In the genomic region with DNA sequence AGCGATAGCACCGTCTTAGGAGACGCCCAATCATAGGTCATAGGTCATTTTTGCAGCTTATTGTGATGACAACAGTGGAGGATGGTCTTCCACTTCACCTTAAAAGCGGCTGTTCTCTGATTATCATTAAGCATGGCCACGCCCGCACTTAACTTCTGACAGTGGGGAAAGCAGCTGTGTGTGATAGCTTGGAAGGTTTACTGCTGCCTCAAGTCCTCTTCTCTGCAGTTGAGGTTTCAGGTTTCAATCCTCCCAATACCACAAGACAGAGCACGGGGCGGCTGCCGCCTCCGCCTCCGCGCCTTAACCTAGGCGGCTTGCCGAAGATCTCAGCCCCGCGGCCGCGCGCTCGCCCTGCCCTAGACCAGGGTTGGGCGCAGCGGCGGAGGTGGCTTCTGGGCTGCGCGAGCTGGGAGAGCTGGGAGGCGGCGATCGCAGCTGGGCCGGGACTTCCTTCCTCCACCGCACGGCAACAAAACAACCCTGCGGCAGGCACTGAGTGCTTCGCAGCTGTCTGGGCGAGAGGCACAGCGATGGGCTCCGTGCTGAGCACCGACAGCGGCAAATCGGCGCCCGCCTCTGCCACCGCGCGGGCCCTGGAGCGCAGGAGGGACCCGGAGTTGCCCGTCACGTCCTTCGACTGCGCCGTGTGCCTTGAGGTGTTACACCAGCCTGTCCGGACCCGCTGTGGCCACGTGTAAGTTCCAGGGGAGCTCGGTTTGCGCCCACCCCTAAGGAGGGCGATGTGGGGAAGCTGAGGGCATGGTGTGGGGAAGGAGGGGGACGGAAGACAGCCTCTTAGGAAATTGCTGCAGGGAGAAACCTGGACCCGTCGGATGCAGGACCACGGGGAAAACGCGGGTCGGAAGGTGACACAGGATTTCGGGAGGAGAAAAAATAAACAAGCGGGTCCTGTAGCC, we compare ENCODE assay signal across 1 cellular context.
A peak's percentile ranks its signal among the peaks of the same experiment; 100 is the strongest.
TF ChIP-seq lines count a peak whose summit lies in the region.

RNF125 (plus strand) TSS at position 495 of the 920 bp plus-strand sequence; CDS start at position 534, 39 bp downstream.

TF ChIP-seq in HEK293, 187 proteins besides CTCF, POLR2A, EP300 and RAD21 (continued from another document and continues in another):
- TF ChIP-seq ZNF354C (tag by site-specific recombination; IDR thresholded peaks at IDR 0.05; ENCODE audit: borderline replicate concordance, low read depth) (no peak), ZNF571 (tag by site-specific recombination; IDR thresholded peaks at IDR 0.05) (no peak), ZNF600 (tag by site-specific recombination; IDR thresholded peaks at IDR 0.05) (peak; percentile 63; the same call in 1 of the 2 replicates), ZNF311 (tag by site-specific recombination; IDR thresholded peaks at IDR 0.05; ENCODE audit: borderline replicate concordance) (no peak), ZBTB8A (tag by site-specific recombination; IDR thresholded peaks at IDR 0.05) (peak; percentile 99), EGR2 (tag by site-specific recombination; IDR thresholded peaks at IDR 0.05; ENCODE audit: low read depth) (peak; percentile 86), ZBTB21 (tag by site-specific recombination; IDR thresholded peaks at IDR 0.05) (no peak), WT1 (tag by site-specific recombination; IDR thresholded peaks at IDR 0.05) (peak; percentile 87), ZNF324 (tag by site-specific recombination; IDR thresholded peaks at IDR 0.05) (no peak), ZNF830 (tag by site-specific recombination; IDR thresholded peaks at IDR 0.05; ENCODE audit: low read depth) (no peak), SP7 (tag by site-specific recombination; IDR thresholded peaks at IDR 0.05) (peak; percentile 95), ZNF416 (tag by site-specific recombination; IDR thresholded peaks at IDR 0.05) (no peak), ZNF148 (tag by site-specific recombination; IDR thresholded peaks at IDR 0.05; ENCODE audit: borderline replicate concordance) (no peak), ZNF292 (tag by site-specific recombination; IDR thresholded peaks at IDR 0.05; ENCODE audit: borderline replicate concordance, low read depth) (no peak), YY2 (tag by site-specific recombination; IDR thresholded peaks at IDR 0.05) (no peak; the same call in 1 of the 2 replicates), ZNF621 (tag by site-specific recombination; IDR thresholded peaks at IDR 0.05) (no peak), ZNF660 (tag by site-specific recombination; IDR thresholded peaks at IDR 0.05) (peak; percentile 57; the same call in 1 of the 2 replicates), ZNF341 (tag by site-specific recombination; IDR thresholded peaks at IDR 0.05; ENCODE audit: low read depth) (peak; percentile 79), ZNF175 (tag by site-specific recombination; IDR thresholded peaks at IDR 0.05) (no peak), KLF7 (tag by site-specific recombination; IDR thresholded peaks at IDR 0.05; ENCODE audit: borderline replicate concordance) (peak; percentile 96; the same call in 1 of the 2 replicates), TSHZ1 (tag by site-specific recombination; IDR thresholded peaks at IDR 0.05; ENCODE audit: borderline replicate concordance) (no peak), SCRT2 (tag by site-specific recombination; IDR thresholded peaks at IDR 0.05) (no peak), SP3 (tag by site-specific recombination; IDR thresholded peaks at IDR 0.05) (peak; percentile 58), ZBTB17 (tag by site-specific recombination; IDR thresholded peaks at IDR 0.05) (peak; percentile 87), ZNF274 (IDR thresholded peaks at IDR 0.05; ENCODE audit: low read length) (no peak), ZNF274 (tag by site-specific recombination; IDR thresholded peaks at IDR 0.05; ENCODE audit: borderline replicate concordance) (no peak), ZNF350 (tag by site-specific recombination; IDR thresholded peaks at IDR 0.05) (no peak), BCL11B (tag by site-specific recombination; IDR thresholded peaks at IDR 0.05; ENCODE audit: low read depth) (peak; percentile 28; the same call in 1 of the 2 replicates), ZNF777 (tag by site-specific recombination; IDR thresholded peaks at IDR 0.05; ENCODE audit: borderline replicate concordance) (peak; percentile 97), HOXA7 (CRISPR knock-in tag; IDR thresholded peaks at IDR 0.05; ENCODE audit: borderline replicate concordance) (no peak), ZNF202 (tag by site-specific recombination; IDR thresholded peaks at IDR 0.05; ENCODE audit: borderline replicate concordance) (no peak), KLF10 (tag by site-specific recombination; IDR thresholded peaks at IDR 0.05) (peak; percentile 52; the same call in 1 of the 2 replicates), TCF7L2 (IDR thresholded peaks at IDR 0.05; ENCODE audit: borderline replicate concordance, low read depth, low read length) (peak; percentile 93), ZNF221 (tag by site-specific recombination; IDR thresholded peaks at IDR 0.05; ENCODE audit: borderline replicate concordance) (no peak), OVOL3 (tag by site-specific recombination; IDR thresholded peaks at IDR 0.05) (peak; percentile 21; the same call in 1 of the 2 replicates), ZNF654 (tag by site-specific recombination; IDR thresholded peaks at IDR 0.05; ENCODE audit: low read depth) (no peak), HOXC10 (CRISPR knock-in tag; IDR thresholded peaks at IDR 0.05) (no peak)
- TF ChIP-seq, protein P1, sequence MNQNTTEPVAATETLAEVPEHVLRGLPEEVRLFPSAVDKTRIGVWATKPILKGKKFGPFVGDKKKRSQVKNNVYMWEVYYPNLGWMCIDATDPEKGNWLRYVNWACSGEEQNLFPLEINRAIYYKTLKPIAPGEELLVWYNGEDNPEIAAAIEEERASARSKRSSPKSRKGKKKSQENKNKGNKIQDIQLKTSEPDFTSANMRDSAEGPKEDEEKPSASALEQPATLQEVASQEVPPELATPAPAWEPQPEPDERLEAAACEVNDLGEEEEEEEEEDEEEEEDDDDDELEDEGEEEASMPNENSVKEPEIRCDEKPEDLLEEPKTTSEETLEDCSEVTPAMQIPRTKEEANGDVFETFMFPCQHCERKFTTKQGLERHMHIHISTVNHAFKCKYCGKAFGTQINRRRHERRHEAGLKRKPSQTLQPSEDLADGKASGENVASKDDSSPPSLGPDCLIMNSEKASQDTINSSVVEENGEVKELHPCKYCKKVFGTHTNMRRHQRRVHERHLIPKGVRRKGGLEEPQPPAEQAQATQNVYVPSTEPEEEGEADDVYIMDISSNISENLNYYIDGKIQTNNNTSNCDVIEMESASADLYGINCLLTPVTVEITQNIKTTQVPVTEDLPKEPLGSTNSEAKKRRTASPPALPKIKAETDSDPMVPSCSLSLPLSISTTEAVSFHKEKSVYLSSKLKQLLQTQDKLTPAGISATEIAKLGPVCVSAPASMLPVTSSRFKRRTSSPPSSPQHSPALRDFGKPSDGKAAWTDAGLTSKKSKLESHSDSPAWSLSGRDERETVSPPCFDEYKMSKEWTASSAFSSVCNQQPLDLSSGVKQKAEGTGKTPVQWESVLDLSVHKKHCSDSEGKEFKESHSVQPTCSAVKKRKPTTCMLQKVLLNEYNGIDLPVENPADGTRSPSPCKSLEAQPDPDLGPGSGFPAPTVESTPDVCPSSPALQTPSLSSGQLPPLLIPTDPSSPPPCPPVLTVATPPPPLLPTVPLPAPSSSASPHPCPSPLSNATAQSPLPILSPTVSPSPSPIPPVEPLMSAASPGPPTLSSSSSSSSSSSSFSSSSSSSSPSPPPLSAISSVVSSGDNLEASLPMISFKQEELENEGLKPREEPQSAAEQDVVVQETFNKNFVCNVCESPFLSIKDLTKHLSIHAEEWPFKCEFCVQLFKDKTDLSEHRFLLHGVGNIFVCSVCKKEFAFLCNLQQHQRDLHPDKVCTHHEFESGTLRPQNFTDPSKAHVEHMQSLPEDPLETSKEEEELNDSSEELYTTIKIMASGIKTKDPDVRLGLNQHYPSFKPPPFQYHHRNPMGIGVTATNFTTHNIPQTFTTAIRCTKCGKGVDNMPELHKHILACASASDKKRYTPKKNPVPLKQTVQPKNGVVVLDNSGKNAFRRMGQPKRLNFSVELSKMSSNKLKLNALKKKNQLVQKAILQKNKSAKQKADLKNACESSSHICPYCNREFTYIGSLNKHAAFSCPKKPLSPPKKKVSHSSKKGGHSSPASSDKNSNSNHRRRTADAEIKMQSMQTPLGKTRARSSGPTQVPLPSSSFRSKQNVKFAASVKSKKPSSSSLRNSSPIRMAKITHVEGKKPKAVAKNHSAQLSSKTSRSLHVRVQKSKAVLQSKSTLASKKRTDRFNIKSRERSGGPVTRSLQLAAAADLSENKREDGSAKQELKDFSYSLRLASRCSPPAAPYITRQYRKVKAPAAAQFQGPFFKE (tag by site-specific recombination; IDR thresholded peaks at IDR 0.05; ENCODE audit: borderline replicate concordance), result peak; percentile 28; the same call in 1 of the 2 replicates
- TF ChIP-seq, protein P2, sequence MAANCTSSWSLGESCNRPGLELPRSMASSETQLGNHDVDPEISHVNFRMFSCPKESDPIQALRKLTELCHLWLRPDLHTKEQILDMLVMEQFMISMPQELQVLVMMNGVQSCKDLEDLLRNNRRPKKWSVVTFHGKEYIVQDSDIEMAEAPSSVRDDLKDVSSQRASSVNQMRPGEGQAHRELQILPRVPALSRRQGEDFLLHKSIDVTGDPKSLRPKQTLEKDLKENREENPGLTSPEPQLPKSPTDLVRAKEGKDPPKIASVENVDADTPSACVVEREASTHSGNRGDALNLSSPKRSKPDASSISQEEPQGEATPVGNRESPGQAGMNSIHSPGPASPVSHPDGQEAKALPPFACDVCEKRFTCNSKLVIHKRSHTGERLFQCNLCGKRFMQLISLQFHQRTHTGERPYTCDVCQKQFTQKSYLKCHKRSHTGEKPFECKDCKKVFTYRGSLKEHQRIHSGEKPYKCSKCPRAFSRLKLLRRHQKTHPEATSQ (tag by site-specific recombination; IDR thresholded peaks at IDR 0.05), result no peak
- TF ChIP-seq, protein P3, sequence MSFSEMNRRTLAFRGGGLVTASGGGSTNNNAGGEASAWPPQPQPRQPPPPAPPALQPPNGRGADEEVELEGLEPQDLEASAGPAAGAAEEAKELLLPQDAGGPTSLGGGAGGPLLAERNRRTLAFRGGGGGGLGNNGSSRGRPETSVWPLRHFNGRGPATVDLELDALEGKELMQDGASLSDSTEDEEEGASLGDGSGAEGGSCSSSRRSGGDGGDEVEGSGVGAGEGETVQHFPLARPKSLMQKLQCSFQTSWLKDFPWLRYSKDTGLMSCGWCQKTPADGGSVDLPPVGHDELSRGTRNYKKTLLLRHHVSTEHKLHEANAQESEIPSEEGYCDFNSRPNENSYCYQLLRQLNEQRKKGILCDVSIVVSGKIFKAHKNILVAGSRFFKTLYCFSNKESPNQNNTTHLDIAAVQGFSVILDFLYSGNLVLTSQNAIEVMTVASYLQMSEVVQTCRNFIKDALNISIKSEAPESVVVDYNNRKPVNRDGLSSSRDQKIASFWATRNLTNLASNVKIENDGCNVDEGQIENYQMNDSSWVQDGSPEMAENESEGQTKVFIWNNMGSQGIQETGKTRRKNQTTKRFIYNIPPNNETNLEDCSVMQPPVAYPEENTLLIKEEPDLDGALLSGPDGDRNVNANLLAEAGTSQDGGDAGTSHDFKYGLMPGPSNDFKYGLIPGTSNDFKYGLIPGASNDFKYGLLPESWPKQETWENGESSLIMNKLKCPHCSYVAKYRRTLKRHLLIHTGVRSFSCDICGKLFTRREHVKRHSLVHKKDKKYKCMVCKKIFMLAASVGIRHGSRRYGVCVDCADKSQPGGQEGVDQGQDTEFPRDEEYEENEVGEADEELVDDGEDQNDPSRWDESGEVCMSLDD (tag by site-specific recombination; IDR thresholded peaks at IDR 0.05), result no peak
- TF ChIP-seq, protein P4, sequence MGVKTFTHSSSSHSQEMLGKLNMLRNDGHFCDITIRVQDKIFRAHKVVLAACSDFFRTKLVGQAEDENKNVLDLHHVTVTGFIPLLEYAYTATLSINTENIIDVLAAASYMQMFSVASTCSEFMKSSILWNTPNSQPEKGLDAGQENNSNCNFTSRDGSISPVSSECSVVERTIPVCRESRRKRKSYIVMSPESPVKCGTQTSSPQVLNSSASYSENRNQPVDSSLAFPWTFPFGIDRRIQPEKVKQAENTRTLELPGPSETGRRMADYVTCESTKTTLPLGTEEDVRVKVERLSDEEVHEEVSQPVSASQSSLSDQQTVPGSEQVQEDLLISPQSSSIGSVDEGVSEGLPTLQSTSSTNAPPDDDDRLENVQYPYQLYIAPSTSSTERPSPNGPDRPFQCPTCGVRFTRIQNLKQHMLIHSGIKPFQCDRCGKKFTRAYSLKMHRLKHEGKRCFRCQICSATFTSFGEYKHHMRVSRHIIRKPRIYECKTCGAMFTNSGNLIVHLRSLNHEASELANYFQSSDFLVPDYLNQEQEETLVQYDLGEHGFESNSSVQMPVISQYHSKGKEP (tag by site-specific recombination; IDR thresholded peaks at IDR 0.05), result no peak
